ENCODE assay signal across 1 cellular context in the genomic region with DNA sequence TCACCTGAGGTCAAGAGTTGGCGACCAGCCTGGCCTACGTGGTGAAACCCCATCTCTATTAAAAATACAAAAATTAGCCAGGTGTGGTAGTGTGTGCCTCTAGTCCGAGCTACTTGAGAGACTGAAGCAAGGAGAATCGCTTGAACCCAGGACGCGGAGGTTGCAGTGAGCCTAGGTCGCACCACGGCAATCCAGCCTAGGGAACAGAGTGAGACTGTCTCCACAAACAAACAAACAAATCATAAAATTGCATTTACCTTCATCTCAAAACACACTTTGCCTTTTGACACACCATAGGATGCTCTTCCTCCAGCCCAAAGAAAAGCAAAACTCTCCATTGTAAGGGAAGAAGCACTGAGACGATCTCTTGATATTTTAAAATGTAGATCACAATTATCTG.
TF ChIP-seq lines count a peak whose summit lies in the region.

No MANE protein-coding gene starts in this region.

TF ChIP-seq in GM12878, 131 proteins besides CTCF, POLR2A, EP300 and RAD21 (continued from another document):
- TF ChIP-seq HSF1 (IDR thresholded peaks at IDR 0.05; ENCODE audit: low read depth, low read length) (no peak), PAX8 (IDR thresholded peaks at IDR 0.05) (no peak), GATAD2B (conservative IDR thresholded peaks at IDR 0.05; ENCODE audit: low read depth) (no peak), CHD2 (IDR thresholded peaks at IDR 0.05; ENCODE audit: borderline replicate concordance, low read depth, low read length) (no peak), SIN3A (IDR thresholded peaks at IDR 0.05; ENCODE audit: low read depth, low read length) (no peak), CBX5 (IDR thresholded peaks at IDR 0.05; ENCODE audit: low read depth) (no peak), IRF3 (IDR thresholded peaks at IDR 0.05) (no peak), NR2C1 (IDR thresholded peaks at IDR 0.05) (no peak), CREB1 (IDR thresholded peaks at IDR 0.05; ENCODE audit: low read depth) (no peak)
- TF ChIP-seq, protein P1, sequence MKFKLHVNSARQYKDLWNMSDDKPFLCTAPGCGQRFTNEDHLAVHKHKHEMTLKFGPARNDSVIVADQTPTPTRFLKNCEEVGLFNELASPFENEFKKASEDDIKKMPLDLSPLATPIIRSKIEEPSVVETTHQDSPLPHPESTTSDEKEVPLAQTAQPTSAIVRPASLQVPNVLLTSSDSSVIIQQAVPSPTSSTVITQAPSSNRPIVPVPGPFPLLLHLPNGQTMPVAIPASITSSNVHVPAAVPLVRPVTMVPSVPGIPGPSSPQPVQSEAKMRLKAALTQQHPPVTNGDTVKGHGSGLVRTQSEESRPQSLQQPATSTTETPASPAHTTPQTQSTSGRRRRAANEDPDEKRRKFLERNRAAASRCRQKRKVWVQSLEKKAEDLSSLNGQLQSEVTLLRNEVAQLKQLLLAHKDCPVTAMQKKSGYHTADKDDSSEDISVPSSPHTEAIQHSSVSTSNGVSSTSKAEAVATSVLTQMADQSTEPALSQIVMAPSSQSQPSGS (IDR thresholded peaks at IDR 0.05; ENCODE audit: low read length) = no peak
- TF ChIP-seq, protein P2, sequence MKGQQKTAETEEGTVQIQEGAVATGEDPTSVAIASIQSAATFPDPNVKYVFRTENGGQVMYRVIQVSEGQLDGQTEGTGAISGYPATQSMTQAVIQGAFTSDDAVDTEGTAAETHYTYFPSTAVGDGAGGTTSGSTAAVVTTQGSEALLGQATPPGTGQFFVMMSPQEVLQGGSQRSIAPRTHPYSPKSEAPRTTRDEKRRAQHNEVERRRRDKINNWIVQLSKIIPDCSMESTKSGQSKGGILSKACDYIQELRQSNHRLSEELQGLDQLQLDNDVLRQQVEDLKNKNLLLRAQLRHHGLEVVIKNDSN (IDR thresholded peaks at IDR 0.05; ENCODE audit: borderline replicate concordance, extremely low read length, insufficient read depth, low read depth, low read length) = no peak
- TF ChIP-seq, protein P3, sequence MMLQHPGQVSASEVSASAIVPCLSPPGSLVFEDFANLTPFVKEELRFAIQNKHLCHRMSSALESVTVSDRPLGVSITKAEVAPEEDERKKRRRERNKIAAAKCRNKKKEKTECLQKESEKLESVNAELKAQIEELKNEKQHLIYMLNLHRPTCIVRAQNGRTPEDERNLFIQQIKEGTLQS (IDR thresholded peaks at IDR 0.05; ENCODE audit: borderline replicate concordance, extremely low read depth, low read depth, low read length) = no peak
- TF ChIP-seq, protein P4, sequence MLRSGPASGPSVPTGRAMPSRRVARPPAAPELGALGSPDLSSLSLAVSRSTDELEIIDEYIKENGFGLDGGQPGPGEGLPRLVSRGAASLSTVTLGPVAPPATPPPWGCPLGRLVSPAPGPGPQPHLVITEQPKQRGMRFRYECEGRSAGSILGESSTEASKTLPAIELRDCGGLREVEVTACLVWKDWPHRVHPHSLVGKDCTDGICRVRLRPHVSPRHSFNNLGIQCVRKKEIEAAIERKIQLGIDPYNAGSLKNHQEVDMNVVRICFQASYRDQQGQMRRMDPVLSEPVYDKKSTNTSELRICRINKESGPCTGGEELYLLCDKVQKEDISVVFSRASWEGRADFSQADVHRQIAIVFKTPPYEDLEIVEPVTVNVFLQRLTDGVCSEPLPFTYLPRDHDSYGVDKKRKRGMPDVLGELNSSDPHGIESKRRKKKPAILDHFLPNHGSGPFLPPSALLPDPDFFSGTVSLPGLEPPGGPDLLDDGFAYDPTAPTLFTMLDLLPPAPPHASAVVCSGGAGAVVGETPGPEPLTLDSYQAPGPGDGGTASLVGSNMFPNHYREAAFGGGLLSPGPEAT (IDR thresholded peaks at IDR 0.05; ENCODE audit: low read depth) = no peak
- TF ChIP-seq, protein P5, sequence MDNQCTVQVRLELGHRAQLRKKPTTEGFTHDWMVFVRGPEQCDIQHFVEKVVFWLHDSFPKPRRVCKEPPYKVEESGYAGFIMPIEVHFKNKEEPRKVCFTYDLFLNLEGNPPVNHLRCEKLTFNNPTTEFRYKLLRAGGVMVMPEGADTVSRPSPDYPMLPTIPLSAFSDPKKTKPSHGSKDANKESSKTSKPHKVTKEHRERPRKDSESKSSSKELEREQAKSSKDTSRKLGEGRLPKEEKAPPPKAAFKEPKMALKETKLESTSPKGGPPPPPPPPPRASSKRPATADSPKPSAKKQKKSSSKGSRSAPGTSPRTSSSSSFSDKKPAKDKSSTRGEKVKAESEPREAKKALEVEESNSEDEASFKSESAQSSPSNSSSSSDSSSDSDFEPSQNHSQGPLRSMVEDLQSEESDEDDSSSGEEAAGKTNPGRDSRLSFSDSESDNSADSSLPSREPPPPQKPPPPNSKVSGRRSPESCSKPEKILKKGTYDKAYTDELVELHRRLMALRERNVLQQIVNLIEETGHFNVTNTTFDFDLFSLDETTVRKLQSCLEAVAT (IDR thresholded peaks at IDR 0.05) = no peak
